23 cellular contexts compared by ENCODE assay signal in genomic region chr18:59379772-59380530, GRCh38.
"Had no signal": no experiment of that assay in that cellular context is flagged by ENCODE, and none has a peak within 500 bp of the region (broad histone marks: within the 10 kb centered on the region; RNA-seq: fewer than 3 reads in every experiment).

No MANE protein-coding gene starts in this region.

- H3K4me3 ChIP-seq: gastroesophageal sphincter, heart left ventricle, left ventricle myocardium inferior, pancreas, smooth muscle cell, suprapubic skin, vagina had no signal

- ATAC-seq: activated CD8-positive, alpha-beta T cell treated with anti-CD3 and anti-CD28 coated beads, Interleukin-2, amount 10 ng/mL, durations not matched to agents 7 days and 5 days; esophagus mucosa; gastroesophageal sphincter; heart left ventricle; naive thymus-derived CD4-positive, alpha-beta T cell; pancreas; sciatic nerve; stimulated activated naive CD8-positive, alpha-beta T cell treated with anti-CD3 and anti-CD28 coated beads, Interleukin-15, amount 100 ng/mL, for 72 hours had no signal

- H3K4me1 ChIP-seq: gastroesophageal sphincter, pancreas, suprapubic skin, vagina had no signal

- H3K27ac ChIP-seq: gastroesophageal sphincter, heart left ventricle, left ventricle myocardium inferior, pancreas, suprapubic skin, vagina had no signal

- H3K27me3 ChIP-seq: gastroesophageal sphincter, pancreas, suprapubic skin, vagina had no signal

- H3K36me3 ChIP-seq: gastroesophageal sphincter, heart left ventricle, left ventricle myocardium inferior, pancreas, suprapubic skin, vagina had no signal

- H3K9me3 ChIP-seq: gastroesophageal sphincter, heart left ventricle, left ventricle myocardium inferior, pancreas, suprapubic skin, vagina had no signal

- DNase-seq: activated CD4-positive, alpha-beta T cell treated with anti-CD3 and anti-CD28 coated beads, Interleukin-2, amount 10 ng/mL, durations not matched to agents 24 days and 14 days; activated CD4-positive, CD25-positive, alpha-beta regulatory T cell; activated CD8-positive, alpha-beta T cell treated with anti-CD3 and anti-CD28 coated beads, Interleukin-2, amount 10 ng/mL, durations not matched to agents 7 days and 5 days; activated naive CD4-positive, alpha-beta T cell treated with Interleukin-2 at 50 U/mL for 16 hours; activated T-cell treated with anti-CD3 and anti-CD28 coated beads, Interleukin-2, amount 50 U/mL, for 24 hours; aorta; cerebellar nuclear complex; effector CD8-positive, alpha-beta T cell; heart left ventricle; kidney glomerular epithelial cell; left ventricle myocardium inferior; naive thymus-derived CD4-positive, alpha-beta T cell; pancreas; stimulated activated CD4-positive, alpha-beta T cell treated with anti-CD3 and anti-CD28 coated beads, Interleukin-4, amount 100 ng/mL, for 1 hour; stimulated activated naive CD8-positive, alpha-beta T cell treated with anti-CD3 and anti-CD28 coated beads, Interleukin-15, amount 100 ng/mL, for 72 hours; T-helper 1 cell; T-helper 9 cell had no signal
